ENCODE assay signal across 20 cellular contexts in genomic region chrX:19782419-19782818, GRCh38.
DNase-seq lines count a peak whose midpoint lies in the region; ATAC-seq, FAIRE-seq and TF ChIP-seq lines count a peak whose summit lies in the region.
"Had no signal": no experiment of that assay in that cellular context is flagged by ENCODE, and none has a peak within 500 bp of the region (broad histone marks: within the 10 kb centered on the region; RNA-seq: fewer than 3 reads in every experiment).

No MANE protein-coding gene starts in this region.

- TF ChIP-seq CTCF in GM12878 (IDR thresholded peaks at IDR 0.05 in 2 of 3, conservative IDR thresholded peaks at IDR 0.05 in 1 of 3; ENCODE audit: control insufficient read depth in 2 of 3, extremely low read depth in 1 of 3, insufficient read depth in 1 of 3, low read depth in 3 of 3, low read length in 3 of 3) = no peak

- TF ChIP-seq RAD21 in GM12878 (IDR thresholded peaks at IDR 0.05; ENCODE audit: insufficient read depth, low read depth, low read length) = no peak

- peaks cover 19% of the 10 kb centered on the region for H3K4me1 Mint-ChIP-seq in T-helper 1 cell treated with Interleukin-12 subunit alpha and Interleukin-12 subunit beta and Interleukin-4 antibody, amounts not matched to agents 30 μg/mL and 1 μg/mL, for 36 hours (ENCODE audit: low read depth)
- peaks cover 32 to 69% (median 52%) of the 10 kb centered on the region in 4 donors for H3K4me1 Mint-ChIP-seq in CD4-positive, alpha-beta memory T cell
- H3K4me1 Mint-ChIP-seq in natural killer cell treated with Interleukin-12 subunit alpha and Interleukin-12 subunit beta and Interleukin-15 and Interleukin-18, amount 100 ng/mL, for 72 hours (ENCODE audit: low read depth in 2 of 2) = peaks cover 31 to 33% of the 10 kb centered on the region in 2 donors

- RAD21 ChIA-PET in GM12878 (lab: Charles Lee; ENCODE audit: unreplicated experiment) = no interaction called here

- no peak for TF ChIP-seq POLR2A in GM12878 (IDR thresholded peaks at IDR 0.05; ENCODE audit: low read depth, low read length)

- H3K27me3 ChIP-seq in CD4-positive, alpha-beta memory T cell (ENCODE audit: insufficient read depth, low read length) = no peaks in the 10 kb centered on the region
- no peaks in the 10 kb centered on the region for H3K27me3 ChIP-seq in GM12878 (replicated peaks in 1 of 2; ENCODE audit: control insufficient read depth in 2 of 2, insufficient read depth in 2 of 2, low read length in 1 of 2)
- H3K27me3 ChIP-seq: BLaER1 treated with 17β-estradiol and CSF1 and Interleukin-3, amounts not matched to agents 10 nM and 100 nM had no signal

- no peaks in the 10 kb centered on the region for H3K36me3 ChIP-seq in CD4-positive, alpha-beta memory T cell (ENCODE audit: insufficient read depth, low read length)
- H3K36me3 ChIP-seq in GM12878 (ENCODE audit: control insufficient read depth in 2 of 2, insufficient read depth in 2 of 2, low read length in 1 of 2) = no peaks in the 10 kb centered on the region; a peak in 1 of 4 replicates

- H3K79me2 ChIP-seq in GM12878 (ENCODE audit: control insufficient read depth, insufficient read depth, low read length) = peaks cover 60% of the 10 kb centered on the region

- H3K27ac ChIP-seq in CD4-positive, alpha-beta memory T cell (ENCODE audit: low read depth, low read length) = no peak overlapping the region
- no peak overlapping the region for H3K27ac ChIP-seq in GM12878 (ENCODE audit: control insufficient read depth, insufficient read depth)
- H3K27ac ChIP-seq: BLaER1 treated with 17β-estradiol and CSF1 and Interleukin-3, amounts not matched to agents 10 nM and 100 nM; GM23248 had no signal

- CTCF ChIA-PET in CD4-positive, alpha-beta memory T cell (lab: Charles Lee; ENCODE audit: partially characterized antibody) = no interaction called here
- CTCF ChIA-PET in GM12878 (lab: Yijun Ruan, JAX) = interaction anchor here (0.6 kb wide), 1 partner anchor 728 kb away, joined by 3 read pairs; no protein-coding TSS in a partner anchor

- no TSS peak for BruUV-seq in GM12878 (replicated peaks; lab: Mats Ljungman, UMichigan)

- H3K27me3 Mint-ChIP-seq in T-helper 1 cell treated with Interleukin-12 subunit alpha and Interleukin-12 subunit beta and Interleukin-4 antibody, amounts not matched to agents 30 μg/mL and 1 μg/mL, for 36 hours (ENCODE audit: low read depth) = no peaks in the 10 kb centered on the region
- H3K27me3 Mint-ChIP-seq in CD4-positive, alpha-beta memory T cell = no peaks in the 10 kb centered on the region
- H3K27me3 Mint-ChIP-seq in natural killer cell treated with Interleukin-12 subunit alpha and Interleukin-12 subunit beta and Interleukin-15 and Interleukin-18, amount 100 ng/mL, for 72 hours = peaks cover 0 to 2% of the 10 kb centered on the region in 2 donors

- peaks cover 6% of the 10 kb centered on the region for H3K9me3 Mint-ChIP-seq in T-helper 1 cell treated with Interleukin-12 subunit alpha and Interleukin-12 subunit beta and Interleukin-4 antibody, amounts not matched to agents 30 μg/mL and 1 μg/mL, for 36 hours
- peaks cover 0 to 3% (median 0%) of the 10 kb centered on the region in 8 donors for H3K9me3 Mint-ChIP-seq in CD4-positive, alpha-beta memory T cell
- no peaks in the 10 kb centered on the region for H3K9me3 Mint-ChIP-seq in natural killer cell treated with Interleukin-12 subunit alpha and Interleukin-12 subunit beta and Interleukin-15 and Interleukin-18, amount 100 ng/mL, for 72 hours

- ATAC-seq in GM12878 = 0 out of 3 replicates have a peak, but pooled peaks have one; percentile 5
- ATAC-seq in natural killer cell treated with Interleukin-12 subunit alpha and Interleukin-12 subunit beta and Interleukin-15 and Interleukin-18, amount 100 ng/mL, for 72 hours = no peak
- no peak for ATAC-seq in GM18511 (IDR thresholded peaks at IDR 0.05; ENCODE audit: unreplicated experiment)
- ATAC-seq: HCT116 had no signal

- in situ Hi-C loops in GM12878 (cut with MboI) = no loop called here

- no peak overlapping the region for H3K4me3 ChIP-seq in CD4-positive, alpha-beta memory T cell (ENCODE audit: low read length in 2 of 2)
- no peak overlapping the region for H3K4me3 ChIP-seq in GM12878
- H3K4me3 ChIP-seq: BLaER1 treated with 17β-estradiol and CSF1 and Interleukin-3, amounts not matched to agents 10 nM and 100 nM; GM23248 had no signal

- peaks cover 34% of the 10 kb centered on the region for H3K36me3 Mint-ChIP-seq in T-helper 1 cell treated with Interleukin-12 subunit alpha and Interleukin-12 subunit beta and Interleukin-4 antibody, amounts not matched to agents 30 μg/mL and 1 μg/mL, for 36 hours (ENCODE audit: low read depth)
- peaks cover 23 to 30% of the 10 kb centered on the region in 2 donors for H3K36me3 Mint-ChIP-seq in CD4-positive, alpha-beta memory T cell
- H3K36me3 Mint-ChIP-seq in natural killer cell treated with Interleukin-12 subunit alpha and Interleukin-12 subunit beta and Interleukin-15 and Interleukin-18, amount 100 ng/mL, for 72 hours = peaks cover 9% of the 10 kb centered on the region

- H4K20me1 ChIP-seq in GM12878 (ENCODE audit: control insufficient read depth, insufficient read depth) = no peaks in the 10 kb centered on the region

- no peak overlapping the region for H2AFZ ChIP-seq in GM12878 (ENCODE audit: control insufficient read depth, low read depth, low read length)
- H2AFZ ChIP-seq: GM23248 had no signal

- SMC1A ChIA-PET in GM12878 (lab: Charles Lee; ENCODE audit: uncharacterized antibody, unreplicated experiment) = interaction anchor here (1.0 to 1.7 kb wide), 3 partner anchors 10 to 32 kb away, joined by 3 to 4 read pairs (median 3); no protein-coding TSS in a partner anchor

- no peak for FAIRE-seq in GM12878 (lab: Jason Lieb, UNC)
- FAIRE-seq: GM12891 had no signal

- peak overlapping the region; percentile 24 for H3K27ac Mint-ChIP-seq in T-helper 1 cell treated with Interleukin-12 subunit alpha and Interleukin-12 subunit beta and Interleukin-4 antibody, amounts not matched to agents 30 μg/mL and 1 μg/mL, for 36 hours
- H3K27ac Mint-ChIP-seq in CD4-positive, alpha-beta memory T cell = peak overlapping the region in 4 of 7 donors; percentile 22 to 88 (median 40)
- H3K27ac Mint-ChIP-seq in natural killer cell treated with Interleukin-12 subunit alpha and Interleukin-12 subunit beta and Interleukin-15 and Interleukin-18, amount 100 ng/mL, for 72 hours = peak overlapping the region; percentile 18 to 37

- intact Hi-C loops in CD4-positive, alpha-beta memory T cell (cut with micrococcal nuclease) = no loop called here
- intact Hi-C loops in GM12878 (cut with micrococcal nuclease; ENCODE audit: unreplicated experiment) = no loop called here

- peaks cover 71% of the 10 kb centered on the region for H3K4me1 ChIP-seq in CD4-positive, alpha-beta memory T cell (ENCODE audit: insufficient read depth, low read length)
- peaks cover 13% of the 10 kb centered on the region for H3K4me1 ChIP-seq in GM12878 (ENCODE audit: control insufficient read depth, insufficient read depth, low read length)

- WGBS in GM12878 (ENCODE audit: insufficient coverage, insufficient replicate concordance, low lambda C conversion rate, missing lambda C conversion rate) = 55% methylated on average over 6 of the region's 6 CpGs

- H3K4me2 ChIP-seq in GM12878 (ENCODE audit: control insufficient read depth, insufficient read depth) = no peak overlapping the region
- H3K4me2 ChIP-seq: BLaER1 treated with 17β-estradiol and CSF1 and Interleukin-3, amounts not matched to agents 10 nM and 100 nM had no signal

- DNase-seq in T-helper 1 cell (no peak), GM12878 (ENCODE audit: low read depth, low spot score) (no peak), LoVo (ENCODE audit: low spot score) (no peak), HUDEP-2 (lab: John Stamatoyannopoulos, UW; ENCODE audit: unreplicated experiment in 76 of 76) (no peak)
- DNase-seq in CD4-positive, alpha-beta memory T cell = no peak
- no peak for DNase-seq in natural killer cell treated with Interleukin-12 subunit alpha and Interleukin-12 subunit beta and Interleukin-15 and Interleukin-18, amount 100 ng/mL, for 72 hours (ENCODE audit: low spot score)
- DNase-seq: 8988T, Calu3, DMS79, GM23248, IMR-90, Kasumi-1, NCI-H187 treated with DMSO at 0.1 percent for 48 hours, NCI-H446 treated with DMSO at 0.1 percent for 48 hours, NCI-H82 had no signal

- no peak overlapping the region for H3K4me3 Mint-ChIP-seq in T-helper 1 cell treated with Interleukin-12 subunit alpha and Interleukin-12 subunit beta and Interleukin-4 antibody, amounts not matched to agents 30 μg/mL and 1 μg/mL, for 36 hours
- H3K4me3 Mint-ChIP-seq in CD4-positive, alpha-beta memory T cell = peak overlapping the region in 1 of 8 donors; percentile 26
- H3K4me3 Mint-ChIP-seq in natural killer cell treated with Interleukin-12 subunit alpha and Interleukin-12 subunit beta and Interleukin-15 and Interleukin-18, amount 100 ng/mL, for 72 hours = no peak overlapping the region

- H3K9ac ChIP-seq in GM12878 (ENCODE audit: control insufficient read depth, insufficient read depth, low read length) = no peak overlapping the region
- H3K9ac ChIP-seq: BLaER1 treated with 17β-estradiol and CSF1 and Interleukin-3, amounts not matched to agents 10 nM and 100 nM; GM23248 had no signal

- H3K9me3 ChIP-seq in CD4-positive, alpha-beta memory T cell (ENCODE audit: control insufficient read depth in 1 of 2, low read length in 2 of 2) = no peaks in the 10 kb centered on the region
- H3K9me3 ChIP-seq in GM12878 (replicated peaks; ENCODE audit: control insufficient read depth, insufficient read depth, low read length) = no peaks in the 10 kb centered on the region; the same call in 2 of the 3 replicates

- no peak for TF ChIP-seq EP300 in GM12878 (IDR thresholded peaks at IDR 0.05; ENCODE audit: borderline replicate concordance in 1 of 2, control insufficient read depth in 1 of 2, low read depth in 2 of 2, low read length in 2 of 2)

- POLR2A ChIA-PET in CD4-positive, alpha-beta memory T cell (lab: Charles Lee; ENCODE audit: partially characterized antibody) = interaction anchor here (0.5 kb wide), 1 partner anchor 9 kb away, joined by 3 read pairs; no protein-coding TSS in a partner anchor
- POLR2A ChIA-PET in GM12878 (lab: Charles Lee) = no interaction called here

TF ChIP-seq in GM12878, 131 proteins besides CTCF, POLR2A, EP300 and RAD21 (continues in another document):
- TF ChIP-seq CBX3 (IDR thresholded peaks at IDR 0.05; ENCODE audit: borderline replicate concordance, low read depth) = no peak
- TF ChIP-seq PKNOX1 (IDR thresholded peaks at IDR 0.05) = no peak
- no peak for TF ChIP-seq NFIC (IDR thresholded peaks at IDR 0.05; ENCODE audit: low read depth, low read length)
- TF ChIP-seq NR2C2 (IDR thresholded peaks at IDR 0.05; ENCODE audit: borderline replicate concordance, control insufficient read depth, insufficient read length, low read depth) = no peak
